In genomic region chr12:15789215-15790171, GRCh38 we compare ENCODE assay signal across 1 cellular context.
TF ChIP-seq lines count a peak whose summit lies in the region.

Gene EPS8, minus strand, starts transcription at chr12:15789388. Its CDS starts 106,437 bp downstream, at chr12:15682951.

TF ChIP-seq in SK-N-SH, 30 proteins besides CTCF, POLR2A, EP300 and RAD21 (continued from another document):
- TF ChIP-seq RCOR1 (IDR thresholded peaks at IDR 0.05; ENCODE audit: low read length) (peak; percentile 17; the same call in 1 of the 2 replicates), NFIC (IDR thresholded peaks at IDR 0.05; ENCODE audit: borderline replicate concordance) (peak; percentile 77), REST (IDR thresholded peaks at IDR 0.05; ENCODE audit: low read depth, low read length) (no peak; the same call in 1 of the 2 replicates), GABPA (IDR thresholded peaks at IDR 0.05; ENCODE audit: low read depth) (no peak), ELF1 (IDR thresholded peaks at IDR 0.05) (no peak), MEF2A (IDR thresholded peaks at IDR 0.05; ENCODE audit: borderline replicate concordance, low read depth) (no peak), RXRA (IDR thresholded peaks at IDR 0.05; ENCODE audit: borderline replicate concordance, low read depth) (no peak), FOXM1 (IDR thresholded peaks at IDR 0.05; ENCODE audit: low read depth) (0 out of 2 replicates have a peak, but pooled peaks have one; percentile 36), CHD2 (IDR thresholded peaks at IDR 0.05; ENCODE audit: low read length, partially characterized antibody) (peak; percentile 71), IRF3 (IDR thresholded peaks at IDR 0.05; ENCODE audit: low read depth, low read length) (no peak), TCF12 (IDR thresholded peaks at IDR 0.05) (peak; percentile 29; the same call in 1 of the 2 replicates), USF1 (IDR thresholded peaks at IDR 0.05; ENCODE audit: borderline replicate concordance, low read depth) (peak; percentile 22; the same call in 1 of the 2 replicates), FOSL2 (IDR thresholded peaks at IDR 0.05; ENCODE audit: borderline replicate concordance, low read depth) (peak; percentile 19; the same call in 1 of the 2 replicates), JUND (IDR thresholded peaks at IDR 0.05) (peak; percentile 26; the same call in 1 of the 2 replicates), NRF1 (IDR thresholded peaks at IDR 0.05; ENCODE audit: low read depth, low read length) (peak; percentile 86)
